In the genomic region with DNA sequence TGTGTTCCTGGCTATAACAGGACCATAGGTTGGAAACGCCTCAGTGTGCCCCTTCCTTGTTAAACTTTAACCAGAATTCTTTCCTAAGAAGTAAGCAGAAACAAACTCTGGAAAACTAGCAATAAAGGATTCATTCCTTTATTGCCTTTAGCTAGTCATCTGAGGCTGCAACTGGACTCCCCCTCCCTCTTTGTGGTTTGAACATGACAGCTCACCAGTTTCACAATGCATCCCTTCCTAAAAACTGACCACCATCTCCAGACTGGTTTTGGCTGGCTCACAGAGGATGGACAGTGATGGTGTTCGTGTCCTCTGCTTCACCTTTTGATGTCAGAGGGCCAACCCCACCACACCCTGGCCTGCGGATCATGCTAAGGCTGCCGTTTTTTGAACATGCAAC, we compare ENCODE assay signal across 9 cellular contexts. TPM values are rescaled to one million over a fixed set of nuclear protein-coding genes. Genes with fewer than 3 reads are reported as not detected.
DNase-seq lines count a peak whose midpoint lies in the region; ATAC-seq and TF ChIP-seq lines count a peak whose summit lies in the region.
"Had no signal": no experiment of that assay in that cellular context is flagged by ENCODE, and none has a peak within 500 bp of the region (broad histone marks: within the 10 kb centered on the region; RNA-seq: fewer than 3 reads in every experiment).

No MANE protein-coding gene starts in this region.

- intact Hi-C loops in lower lobe of right lung (cut with DNase I) = no loop called here

- ATAC-seq in HG02884 (IDR thresholded peaks at IDR 0.05; ENCODE audit: unreplicated experiment) = peak; percentile 33
- peak; percentile 66 to 87 for ATAC-seq in lower lobe of right lung
- no peak for ATAC-seq in HG02763 (IDR thresholded peaks at IDR 0.05; ENCODE audit: unreplicated experiment)

- H3K36me3 Mint-ChIP-seq in nephron progenitor cell (ENCODE audit: low read depth) = no peaks in the 10 kb centered on the region

- peak; percentile 93 for DNase-seq in AG10803 (ENCODE audit: low read depth)
- DNase-seq in astrocyte of the hippocampus (ENCODE audit: low read depth, low spot score) = peak; percentile 83
- peak; percentile 49 for DNase-seq in lower lobe of right lung
- DNase-seq in activated CD4-positive, CD25-positive, alpha-beta regulatory T cell treated with anti-CD3 and anti-CD28 coated beads, Interleukin-2, amount 50 U/mL, for 72 hours = no peak
- DNase-seq in NCI-H1694 (lab: John Stamatoyannopoulos, UW) = no peak
- no peak for DNase-seq in nephron progenitor cell

- H3K4me3 ChIP-seq in AG10803 (ENCODE audit: low read length) (no peak overlapping the region), lower lobe of right lung (no peak overlapping the region)
- H3K4me3 ChIP-seq: SJCRH30 had no signal

- H3K27me3 Mint-ChIP-seq in nephron progenitor cell (ENCODE audit: low read depth, poor library complexity) = peaks cover 7% of the 10 kb centered on the region

- peaks cover 6% of the 10 kb centered on the region for H3K4me1 Mint-ChIP-seq in nephron progenitor cell

- H3K27ac ChIP-seq in lower lobe of right lung = no peak overlapping the region
- H3K27ac ChIP-seq: SJCRH30 had no signal

- H3K4me3 Mint-ChIP-seq in nephron progenitor cell = no peak overlapping the region

- no peaks in the 10 kb centered on the region for H3K36me3 ChIP-seq in lower lobe of right lung
- H3K36me3 ChIP-seq: SJCRH30 had no signal

- no peaks in the 10 kb centered on the region for H3K9me3 ChIP-seq in lower lobe of right lung
- H3K9me3 ChIP-seq: SJCRH30 had no signal

- H3K9me3 Mint-ChIP-seq in nephron progenitor cell = no peaks in the 10 kb centered on the region

- H3K4me1 ChIP-seq in lower lobe of right lung = no peaks in the 10 kb centered on the region
- H3K4me1 ChIP-seq: SJCRH30 had no signal

- no peaks in the 10 kb centered on the region for H3K27me3 ChIP-seq in lower lobe of right lung (ENCODE audit: low read depth)
- H3K27me3 ChIP-seq: SJCRH30 had no signal

- no peak overlapping the region for H3K27ac Mint-ChIP-seq in nephron progenitor cell

- TF ChIP-seq CTCF in AG10803 (conservative IDR thresholded peaks at IDR 0.05; ENCODE audit: low read length) = no peak
- TF ChIP-seq CTCF in lower lobe of right lung (IDR thresholded peaks at IDR 0.05) = no peak
- TF ChIP-seq CTCF in nephron progenitor cell (IDR thresholded peaks at IDR 0.05) = no peak

RNA-seq across cellular contexts. Expression of a gene that starts 27.9 kb away (rescaled TPM):
- 289 TPM for total RNA-seq in lower lobe of right lung

Comparison
In these comparisons a context has a peak if more than half of its experiments do, and no peak if none do; other contexts are left out.
1. DNase-seq: peak in AG10803 (single experiment), astrocyte of the hippocampus (single experiment) and lower lobe of right lung (single experiment); none in activated CD4-positive, CD25-positive, alpha-beta regulatory T cell treated with anti-CD3 and anti-CD28 coated beads, Interleukin-2, amount 50 U/mL, for 72 hours (single experiment), NCI-H1694 (single experiment) and nephron progenitor cell (single experiment).